ENCODE assay signal across 8 cellular contexts in the genomic region with DNA sequence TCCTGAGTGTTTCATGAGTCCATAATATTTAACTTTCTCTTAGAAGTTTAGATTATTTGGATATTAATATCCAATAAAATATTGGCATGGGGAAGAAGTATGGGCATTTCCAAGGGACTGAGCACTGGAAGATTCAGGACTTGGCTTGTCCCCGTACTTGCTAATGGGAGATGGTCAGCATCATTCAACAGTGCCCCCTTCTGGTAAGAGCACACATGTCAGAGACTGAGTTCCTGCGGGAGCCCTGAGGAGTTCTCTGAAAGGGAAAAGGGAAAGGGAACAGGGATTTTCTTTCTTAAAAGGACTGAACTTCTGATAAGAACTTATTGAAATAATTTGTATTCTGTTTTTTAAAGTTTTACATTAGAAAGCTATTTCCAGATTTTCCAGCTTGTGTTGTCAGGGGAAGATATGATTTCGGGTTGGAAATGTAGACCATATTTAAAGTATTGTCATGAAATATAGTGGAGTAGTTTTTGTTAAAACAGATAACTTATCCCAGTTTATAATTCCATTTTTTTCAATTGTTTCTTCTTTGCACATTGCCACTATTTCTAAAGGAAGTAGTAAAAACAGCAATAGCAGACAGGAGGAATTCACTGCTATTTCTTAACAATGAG. TPM values are rescaled to one million over a fixed set of nuclear protein-coding genes. Genes with fewer than 3 reads are reported as not detected.
DNase-seq lines count a peak whose midpoint lies in the region; ATAC-seq and TF ChIP-seq lines count a peak whose summit lies in the region.

No MANE protein-coding gene starts in this region.

- no TSS peak for BruUV-seq in MCF 10A (replicated peaks; lab: Mats Ljungman, UMichigan)

- CTCF ChIA-PET in MCF 10A (lab: Yijun Ruan, JAX), result interaction anchor here (0.6 to 1.5 kb wide), 19 partner anchors 9 to 1627 kb away, joined by 3 to 7 read pairs (median 3); a partner anchor contains a TSS

- no peak overlapping the region for H3K9ac ChIP-seq in SK-N-MC (ENCODE audit: insufficient read length)

- H3K4me3 Mint-ChIP-seq in activated T-cell treated with anti-CD3 and anti-CD28 coated beads, Interleukin-2, amount 50 U/mL, for 24 hours, result no peak overlapping the region
- H3K4me3 Mint-ChIP-seq in MCF 10A (ENCODE audit: unreplicated experiment), result no peak overlapping the region

- H3K9me3 ChIP-seq in SK-N-MC (ENCODE audit: low read depth, low read length), result no peaks in the 10 kb centered on the region

- no peaks in the 10 kb centered on the region for H3K27me3 Mint-ChIP-seq in activated T-cell treated with anti-CD3 and anti-CD28 coated beads, Interleukin-2, amount 50 U/mL, for 24 hours
- no peaks in the 10 kb centered on the region for H3K27me3 Mint-ChIP-seq in MCF 10A (ENCODE audit: insufficient read depth, unreplicated experiment)

- ATAC-seq in GM18909 (IDR thresholded peaks at IDR 0.05; ENCODE audit: poor library complexity, unreplicated experiment), result no peak

- no peak overlapping the region for H3K4me3 ChIP-seq in SK-N-MC

- no peaks in the 10 kb centered on the region for H3K36me3 ChIP-seq in SK-N-MC (ENCODE audit: insufficient read depth, low read length)

- DNase-seq in activated T-cell treated with anti-CD3 and anti-CD28 coated beads for 1 hour (ENCODE audit: low read depth) (peak; percentile 2), NAMALWA (ENCODE audit: low spot score) (peak; percentile 68), SK-N-MC (ENCODE audit: low read depth, low spot score) (peak; percentile 37), MCF 10A (ENCODE audit: unreplicated experiment) (peak; percentile 84), iPS-NIHi7 (ENCODE audit: extremely low spot score) (peak; percentile 84)
- no peak for DNase-seq in activated T-cell treated with anti-CD3 and anti-CD28 coated beads, Interleukin-2, amount 50 U/mL, for 24 hours
- peak in 2 of 3 donors; percentile 28 to 54 for DNase-seq in stimulated activated CD4-positive, alpha-beta T cell treated with anti-CD3 and anti-CD28 coated beads, Interleukin-12 subunit alpha, Interleukin-12 subunit beta, amount 100 ng/mL, for 48 hours (ENCODE audit: low read depth in 2 of 3, low spot score in 1 of 3)

- intact Hi-C loops in MCF 10A (cut with micrococcal nuclease), result loop anchor here (1.0 to 5.0 kb wide), 4 partner anchors 102 to 240 kb away; a partner anchor contains a TSS

- H3K27ac Mint-ChIP-seq in activated T-cell treated with anti-CD3 and anti-CD28 coated beads, Interleukin-2, amount 50 U/mL, for 24 hours, result no peak overlapping the region
- H3K27ac Mint-ChIP-seq in MCF 10A (ENCODE audit: low read depth, unreplicated experiment), result peak overlapping the region; percentile 41

- H3K27ac ChIP-seq in SK-N-MC, result no peak overlapping the region

- no peaks in the 10 kb centered on the region for H3K9me3 Mint-ChIP-seq in activated T-cell treated with anti-CD3 and anti-CD28 coated beads, Interleukin-2, amount 50 U/mL, for 24 hours
- H3K9me3 Mint-ChIP-seq in MCF 10A (ENCODE audit: unreplicated experiment), result no peaks in the 10 kb centered on the region

- H3K4me1 Mint-ChIP-seq in activated T-cell treated with anti-CD3 and anti-CD28 coated beads, Interleukin-2, amount 50 U/mL, for 24 hours (ENCODE audit: low read depth), result peaks cover 10% of the 10 kb centered on the region
- no peaks in the 10 kb centered on the region for H3K4me1 Mint-ChIP-seq in MCF 10A (ENCODE audit: insufficient read depth, unreplicated experiment)

- H3K36me3 Mint-ChIP-seq in activated T-cell treated with anti-CD3 and anti-CD28 coated beads, Interleukin-2, amount 50 U/mL, for 24 hours (ENCODE audit: low read depth), result no peaks in the 10 kb centered on the region
- no peaks in the 10 kb centered on the region for H3K36me3 Mint-ChIP-seq in MCF 10A (ENCODE audit: insufficient read depth, unreplicated experiment)

- POLR2A ChIA-PET in MCF 10A (lab: Yijun Ruan, JAX), result interaction anchor here (0.6 to 2.0 kb wide), 3 partner anchors 119 to 315 kb away, joined by 3 to 8 read pairs (median 3); a partner anchor contains a TSS

- TF ChIP-seq CTCF in MCF 10A (IDR thresholded peaks at IDR 0.05; ENCODE audit: unreplicated experiment), result peak; percentile 73

RNA-seq across cellular contexts. Expression of a gene that starts 59.8 kb away (rescaled TPM):
- total RNA-seq in MCF 10A (2022), result not detected in 2 replicates
